Comparison of ENCODE assay signal across 21 cellular contexts in the genomic region with DNA sequence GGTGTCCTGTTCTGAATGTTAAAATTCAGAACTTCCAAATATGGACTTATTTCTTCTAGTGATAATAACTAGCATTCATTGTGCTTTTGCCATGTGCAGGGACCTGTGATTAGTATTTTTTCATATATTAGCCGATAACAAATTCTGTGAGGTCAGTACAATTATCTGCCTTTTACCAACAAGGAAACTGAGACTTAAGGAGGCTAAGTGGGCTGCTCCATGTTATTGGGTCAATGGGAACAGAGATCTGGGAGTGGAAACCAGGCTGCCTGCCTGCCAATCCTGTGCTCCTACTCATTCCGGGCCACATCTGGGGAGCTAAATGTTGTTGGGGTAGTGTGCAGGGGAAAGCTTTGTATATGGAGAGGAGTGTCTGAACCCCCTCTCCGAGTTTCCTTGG. TPM values are rescaled to one million over a fixed set of nuclear protein-coding genes. Genes with fewer than 3 reads are reported as not detected.
"Had no signal": no experiment of that assay in that cellular context is flagged by ENCODE, and none has a peak within 500 bp of the region (broad histone marks: within the 10 kb centered on the region; RNA-seq: fewer than 3 reads in every experiment).

No MANE protein-coding gene starts in this region.

- DNase-seq: IMR-90, Karpas-422, KG1, MM.1S, NCI-H1092 treated with DMSO at 0.1 percent for 48 hours, NCI-H1436, NCI-H187, NCI-H2029, NCI-H2081 treated with DMSO at 0.1 percent for 48 hours, NCI-H2171, NCI-H226, NCI-H446, NCI-H510A, NCI-H524 treated with DMSO at 0.1 percent for 48 hours, NCI-H69, NCI-H774, Right ventricle myocardium superior, RPMI8226, SIG-M5 had no signal

RNA-seq across cellular contexts. Expression of a gene that starts 13.1 kb away (rescaled TPM):
- total RNA-seq: HT-29, IMR-90, Right ventricle myocardium superior, SJSA1 had no signal

RNA-seq across cellular contexts. Expression of a gene that starts 18.4 kb away (rescaled TPM):
- total RNA-seq: HT-29, IMR-90, SJSA1 had no signal
